Comparison of ENCODE assay signal across 16 cellular contexts in the genomic region with DNA sequence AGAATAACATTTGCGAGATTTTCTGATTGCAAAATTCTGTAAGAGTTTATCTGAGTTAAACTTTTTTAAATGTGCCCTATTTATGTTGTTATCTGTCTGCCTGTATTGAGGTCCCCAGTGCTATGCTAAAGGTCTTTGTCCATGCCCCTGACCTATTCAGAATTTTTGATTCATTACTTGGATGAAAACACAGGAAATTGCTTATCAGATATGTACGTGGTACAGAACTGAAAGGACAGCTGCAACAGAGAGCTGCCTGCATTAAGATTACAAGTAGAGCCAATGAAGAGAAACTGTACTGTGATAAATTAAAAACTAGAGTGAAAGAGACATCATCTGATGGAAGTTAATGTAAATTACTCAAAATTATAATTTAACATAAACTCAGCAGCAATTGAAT.
"Had no signal": no experiment of that assay in that cellular context is flagged by ENCODE, and none has a peak within 500 bp of the region (broad histone marks: within the 10 kb centered on the region; RNA-seq: fewer than 3 reads in every experiment).

No MANE protein-coding gene starts in this region.

- H3K27ac ChIP-seq: coronary artery, epithelial cell of prostate, gastroesophageal sphincter, ovary had no signal

- H3K4me1 ChIP-seq: gastroesophageal sphincter had no signal

- H3K4me3 ChIP-seq: coronary artery, gastroesophageal sphincter, ovary had no signal

- H3K36me3 ChIP-seq: gastroesophageal sphincter, ovary had no signal

- H3K27me3 ChIP-seq: gastroesophageal sphincter, ovary had no signal

- DNase-seq: activated CD4-positive, alpha-beta T cell treated with anti-CD3 and anti-CD28 coated beads, Interleukin-2, amount 50 U/mL, for 4 hours; activated CD4-positive, CD25-positive, alpha-beta regulatory T cell treated with anti-CD3 and anti-CD28 coated beads, Interleukin-2, amount 50 U/mL, for 72 hours; activated gamma-delta T cell; activated T-cell treated with anti-CD3 and anti-CD28 coated beads, Interleukin-2, amount 50 U/mL, for 24 hours; caudate nucleus; effector memory CD4-positive, alpha-beta T cell; kidney; left ventricle myocardium superior; ovary; retina; small intestine; stimulated activated CD4-positive, alpha-beta T cell treated with anti-CD3 and anti-CD28 coated beads, Interleukin-1b, Interleukin-23, amount 100 ng/mL, for 48 hours; stimulated activated naive B cell treated with anti-CD40 and anti-IgM and Interleukin-4, amounts not matched to agents 10 μg/mL and 1 μg/mL and 100 μg/mL, for 72 hours had no signal

- ATAC-seq: gastroesophageal sphincter; left ventricle myocardium superior; stimulated activated naive B cell treated with anti-CD40 and anti-IgM and Interleukin-4, amounts not matched to agents 10 μg/mL and 1 μg/mL and 100 μg/mL, for 72 hours had no signal
